8 cellular contexts compared by ENCODE assay signal in genomic region chr14:73784988-73785313, GRCh38.
DNase-seq lines count a peak whose midpoint lies in the region; ATAC-seq and TF ChIP-seq lines count a peak whose summit lies in the region.

No MANE protein-coding gene starts in this region.

- H3K4me1 Mint-ChIP-seq in endodermal cell = peaks cover 46% of the 10 kb centered on the region

- peaks cover 35% of the 10 kb centered on the region for H3K27me3 Mint-ChIP-seq in endodermal cell (ENCODE audit: insufficient read depth)

- CTCF ChIA-PET in OCI-LY7 (lab: Charles Lee; ENCODE audit: unreplicated experiment) = interaction anchor here (0.6 to 1.3 kb wide), 6 partner anchors 9 to 67 kb away, joined by 3 to 7 read pairs (median 4); partner anchors contain the start of gene PTGR2

- no peak for TF ChIP-seq POLR2A in ovary (IDR thresholded peaks at IDR 0.05)

- no peak for ATAC-seq in left colon

- no peaks in the 10 kb centered on the region for H3K9me3 Mint-ChIP-seq in endodermal cell

- BruUV-seq in OCI-LY7 (replicated peaks; lab: Mats Ljungman, UMichigan) = TSS peak; percentile 17

- peak overlapping the region; percentile 99 for H3K4me2 ChIP-seq in OCI-LY7 (ENCODE audit: low read length)

- H3K79me2 ChIP-seq in OCI-LY7 (ENCODE audit: insufficient read depth, low read depth, low read length) = peaks cover 66% of the 10 kb centered on the region

- TF ChIP-seq CTCF in C4-2B (conservative IDR thresholded peaks at IDR 0.05) (no peak), OCI-LY7 (conservative IDR thresholded peaks at IDR 0.05; ENCODE audit: low read length) (no peak), endodermal cell (conservative IDR thresholded peaks at IDR 0.05) (no peak), ovary (IDR thresholded peaks at IDR 0.05) (no peak)

- peak overlapping the region; percentile 70 for H3K9ac ChIP-seq in endodermal cell (ENCODE audit: extremely low read depth, low read length, poor library complexity, severe bottlenecking)

- H3K27ac ChIP-seq in C4-2B = peak overlapping the region; percentile 97
- peak overlapping the region; percentile 80 for H3K27ac ChIP-seq in OCI-LY7 (ENCODE audit: low read depth, low read length, poor library complexity, severe bottlenecking)
- H3K27ac ChIP-seq in endodermal cell (ENCODE audit: low read depth, low read length) = no peak overlapping the region
- peak overlapping the region; percentile 95 to 99 for H3K27ac ChIP-seq in ovary

- H3K36me3 Mint-ChIP-seq in endodermal cell (ENCODE audit: low read depth) = peaks cover 6% of the 10 kb centered on the region

- H4K20me1 ChIP-seq in OCI-LY7 (ENCODE audit: insufficient read depth, low read length) = no peaks in the 10 kb centered on the region

- peak overlapping the region; percentile 72 for H3K4me3 ChIP-seq in OCI-LY7 (ENCODE audit: low read depth, low read length, poor library complexity, severe bottlenecking)
- peak overlapping the region; percentile 86 for H3K4me3 ChIP-seq in endodermal cell (ENCODE audit: low read length)
- peak overlapping the region; percentile 73 for H3K4me3 ChIP-seq in ovary

- H3K27me3 ChIP-seq in endodermal cell (ENCODE audit: control insufficient read depth, insufficient read depth, low read length, poor library complexity, severe bottlenecking) (no peaks in the 10 kb centered on the region), ovary (no peaks in the 10 kb centered on the region)

- no peak overlapping the region for H2AFZ ChIP-seq in OCI-LY7 (ENCODE audit: low read length)

- no peak for TF ChIP-seq EP300 in ovary (IDR thresholded peaks at IDR 0.05)

- H3K9me2 ChIP-seq in OCI-LY7 (ENCODE audit: insufficient read depth, low read length) = no peaks in the 10 kb centered on the region

- peaks cover 26% of the 10 kb centered on the region for H3K36me3 ChIP-seq in OCI-LY7 (ENCODE audit: insufficient read depth, low read length)
- H3K36me3 ChIP-seq in endodermal cell (ENCODE audit: control insufficient read depth, insufficient read depth, low read length) = no peaks in the 10 kb centered on the region
- H3K36me3 ChIP-seq in ovary = no peaks in the 10 kb centered on the region

- peak overlapping the region; percentile 79 for H3K4me3 Mint-ChIP-seq in endodermal cell

- peaks cover 65% of the 10 kb centered on the region for H3K4me1 ChIP-seq in OCI-LY7 (ENCODE audit: insufficient read depth, low read length, poor library complexity, severe bottlenecking)
- peaks cover 16% of the 10 kb centered on the region for H3K4me1 ChIP-seq in endodermal cell (ENCODE audit: control insufficient read depth, insufficient read depth, low read length)
- peaks cover 31% of the 10 kb centered on the region for H3K4me1 ChIP-seq in ovary (ENCODE audit: insufficient read depth)

- WGBS in endodermal cell (ENCODE audit: insufficient coverage in 1 of 2, insufficient read length in 1 of 2), 2 experiments = 84 to 87% methylated on average over 4 of the region's 4 CpGs
- 57 to 62% (median 60%) methylated on average over 4 of the region's 4 CpGs for WGBS in ovary, 3 donors

- intact Hi-C loops in OCI-LY7 (cut with micrococcal nuclease; ENCODE audit: unreplicated experiment) = no loop called here
- intact Hi-C loops in ovary (cut with DNase I) = loop anchor here in 1 of 4 donors (5.0 kb wide), 1 partner anchor 33 kb away; no protein-coding TSS in a partner anchor
- intact Hi-C loops in left colon (cut with DNase I, micrococcal nuclease) = no loop called here

- POLR2A ChIA-PET in OCI-LY7 (lab: Charles Lee) = interaction anchor here (0.6 to 6.5 kb wide), 7 partner anchors 8 to 44 kb away, joined by 3 to 97 read pairs (median 8); a partner anchor contains a TSS

- H3K9me3 ChIP-seq in OCI-LY7 (ENCODE audit: low read length) = no peaks in the 10 kb centered on the region
- H3K9me3 ChIP-seq in endodermal cell (ENCODE audit: control insufficient read depth, low read length) = no peaks in the 10 kb centered on the region
- no peaks in the 10 kb centered on the region for H3K9me3 ChIP-seq in ovary

- H3K27ac Mint-ChIP-seq in endodermal cell = peak overlapping the region; percentile 91

- DNase-seq in OCI-LY7 (ENCODE audit: low spot score) (no peak), endodermal cell (no peak), ovary (no peak), left colon (no peak), DMS53 (lab: John Stamatoyannopoulos, UW) (no peak), NCI-H2196 (lab: John Stamatoyannopoulos, UW; ENCODE audit: unreplicated experiment) (no peak), activated gamma-delta T cell treated with Interleukin-2 at 50 U/mL for 16 hours (no peak)
